ENCODE assay signal across 10 cellular contexts in the genomic region with DNA sequence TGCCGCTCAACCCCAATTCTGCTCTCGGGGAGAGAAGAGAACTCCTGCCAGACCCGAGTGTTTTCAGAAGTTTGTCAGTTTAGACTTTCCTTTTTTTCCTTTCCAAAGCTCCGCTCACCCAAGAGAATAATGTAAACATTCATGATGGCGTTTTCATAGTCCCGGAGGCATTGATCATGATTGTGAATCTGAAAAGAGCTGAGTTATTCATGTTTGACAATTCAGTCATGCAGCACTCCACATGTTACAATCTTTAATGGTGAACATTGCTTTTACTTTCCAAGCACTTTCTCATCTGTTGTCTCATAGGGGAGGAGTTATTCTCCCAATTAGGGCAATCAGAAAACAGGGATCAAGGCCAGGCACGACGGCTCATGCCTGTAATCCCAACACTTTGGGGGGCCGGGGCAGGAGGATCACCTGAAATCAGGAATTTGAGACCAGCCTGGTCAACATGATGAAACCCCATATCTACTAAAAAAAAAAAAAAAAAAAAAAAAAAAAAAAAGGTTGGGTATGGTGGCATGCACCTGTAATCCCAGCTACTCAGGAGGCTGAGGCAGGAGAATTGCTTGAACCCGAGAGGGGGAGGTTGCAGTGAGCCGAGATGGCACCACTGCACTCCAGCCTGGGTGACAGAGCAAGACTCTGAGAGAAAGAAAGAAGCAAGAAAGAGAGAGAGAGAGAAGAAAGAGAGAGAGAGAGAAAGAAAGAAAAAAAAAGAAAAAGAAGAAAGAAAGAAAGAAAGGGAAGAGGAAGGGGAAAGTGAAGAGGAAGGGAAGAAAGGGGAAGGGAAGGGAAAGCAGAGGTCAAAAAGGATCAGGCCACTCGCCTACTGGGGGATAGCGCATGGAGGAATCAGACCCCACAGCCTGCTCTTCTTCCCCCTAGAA.
A peak's percentile ranks its signal among the peaks of the same experiment; 100 is the strongest.
DNase-seq lines count a peak whose midpoint lies in the region; ATAC-seq and TF ChIP-seq lines count a peak whose summit lies in the region.
"Had no signal": no experiment of that assay in that cellular context is flagged by ENCODE, and none has a peak within 500 bp of the region (broad histone marks: within the 10 kb centered on the region; RNA-seq: fewer than 3 reads in every experiment).

No MANE protein-coding gene starts in this region.

- H3K9me3 ChIP-seq in MM.1S (replicated peaks; ENCODE audit: insufficient read depth, low read length): no peaks in the 10 kb centered on the region
- H3K9me3 ChIP-seq in left lung: no peaks in the 10 kb centered on the region
- H3K9me3 ChIP-seq in suprapubic skin: no peaks in the 10 kb centered on the region

- intact Hi-C loops in left lung (cut with DNase I): no loop called here

- no peaks in the 10 kb centered on the region for H3F3A ChIP-seq in MM.1S (ENCODE audit: insufficient read depth, low read length)

- H3K9ac ChIP-seq in MM.1S (ENCODE audit: low read length): no peak overlapping the region

- H2AFZ ChIP-seq in MM.1S (ENCODE audit: low read length): no peak overlapping the region

- no peaks in the 10 kb centered on the region for H3K36me3 ChIP-seq in MM.1S (replicated peaks; ENCODE audit: insufficient read depth, low read length)
- H3K36me3 ChIP-seq in brain microvascular endothelial cell (replicated peaks): no peaks in the 10 kb centered on the region
- no peaks in the 10 kb centered on the region for H3K36me3 ChIP-seq in left lung
- no peaks in the 10 kb centered on the region for H3K36me3 ChIP-seq in suprapubic skin

- in situ Hi-C loops in brain microvascular endothelial cell (cut with HindIII; ENCODE audit: low pct_ligation_motif_present, low sequenced_read_pairs): no loop called here

- H3K9me2 ChIP-seq in MM.1S (replicated peaks; ENCODE audit: insufficient read depth, low read length): no peaks in the 10 kb centered on the region

- TF ChIP-seq POLR2A in suprapubic skin (IDR thresholded peaks at IDR 0.05): no peak

- TF ChIP-seq CTCF in MM.1S (IDR thresholded peaks at IDR 0.05; ENCODE audit: low read length) (no peak), brain microvascular endothelial cell (IDR thresholded peaks at IDR 0.05; ENCODE audit: low read depth, low read length, missing control alignments) (no peak), left lung (IDR thresholded peaks at IDR 0.05) (no peak), suprapubic skin (IDR thresholded peaks at IDR 0.05) (no peak)

- no peak for DNase-seq in MM.1S
- no peak for DNase-seq in brain microvascular endothelial cell
- peak in 1 of 2 donors; percentile 26 for DNase-seq in left lung
- DNase-seq in suprapubic skin (ENCODE audit: low spot score in 2 of 2): peak in 1 of 2 donors; percentile 44
- no peak for DNase-seq in DMS53 (lab: John Stamatoyannopoulos, UW)
- no peak for DNase-seq in NCI-H2081 treated with DMSO at 0.1 percent for 48 hours (lab: John Stamatoyannopoulos, UW)
- DNase-seq in HuH-7 (ENCODE audit: low spot score): no peak

- peak overlapping the region; percentile 48 for H3K4me2 ChIP-seq in MM.1S (ENCODE audit: low read depth, low read length)

- TF ChIP-seq EP300 in suprapubic skin (IDR thresholded peaks at IDR 0.05): no peak

- 39% methylated on average over 13 of the region's 13 CpGs for WGBS in suprapubic skin

- H4K20me1 ChIP-seq in MM.1S (ENCODE audit: insufficient read depth, low read length): no peaks in the 10 kb centered on the region

- H3K79me2 ChIP-seq in MM.1S (ENCODE audit: low read length): no peaks in the 10 kb centered on the region

- H3K4me3 ChIP-seq in MM.1S (ENCODE audit: low read length) (no peak overlapping the region), brain microvascular endothelial cell (ENCODE audit: low read depth, low read length) (peak overlapping the region; percentile 50), left lung (peak overlapping the region; percentile 39 to 49), suprapubic skin (peak overlapping the region; percentile 52)

- ATAC-seq in left lung (peak; percentile 5), GM19463 (IDR thresholded peaks at IDR 0.05; ENCODE audit: unreplicated experiment) (no peak)
- ATAC-seq: HCT116, SK-N-SH treated with all-trans-retinoic acid at 6 μM for 48 hours had no signal

- H3K4me1 ChIP-seq in MM.1S (ENCODE audit: low read length) (peaks cover 5% of the 10 kb centered on the region; the same call in 1 of the 2 replicates), left lung (peaks cover 0 to 32% of the 10 kb centered on the region in 2 donors), suprapubic skin (peaks cover 25% of the 10 kb centered on the region)

- H3K27me3 ChIP-seq in MM.1S (replicated peaks; ENCODE audit: insufficient read depth, low read length): peaks cover 93% of the 10 kb centered on the region
- peaks cover 26% of the 10 kb centered on the region for H3K27me3 ChIP-seq in brain microvascular endothelial cell (replicated peaks)
- H3K27me3 ChIP-seq in left lung: peaks cover 0 to 77% of the 10 kb centered on the region in 2 donors
- H3K27me3 ChIP-seq in suprapubic skin: peaks cover 10% of the 10 kb centered on the region

- no peak overlapping the region for H3K27ac ChIP-seq in MM.1S (ENCODE audit: low read length)
- no peak overlapping the region for H3K27ac ChIP-seq in brain microvascular endothelial cell
- peak overlapping the region; percentile 16 to 90 for H3K27ac ChIP-seq in left lung
- peak overlapping the region; percentile 71 for H3K27ac ChIP-seq in suprapubic skin

Comparison
In these comparisons a context has a peak if more than half of its experiments do, and no peak if none do; other contexts are left out.
1. H3K27ac ChIP-seq: peak in left lung (2 of 2) and suprapubic skin (single experiment); none in MM.1S (single experiment) and brain microvascular endothelial cell (single experiment).